In genomic region chr20:1829531-1829930, GRCh38 we compare ENCODE assay signal across 21 cellular contexts.
DNase-seq lines count a peak whose midpoint lies in the region; ATAC-seq and TF ChIP-seq lines count a peak whose summit lies in the region.
"Had no signal": no experiment of that assay in that cellular context is flagged by ENCODE, and none has a peak within 500 bp of the region (broad histone marks: within the 10 kb centered on the region; RNA-seq: fewer than 3 reads in every experiment).

No MANE protein-coding gene starts in this region.

- no peaks in the 10 kb centered on the region for H3K79me2 ChIP-seq in osteoblast (ENCODE audit: insufficient read depth, low read length)

- no peak overlapping the region for H3K4me3 ChIP-seq in BLaER1 treated with 17β-estradiol and CSF1 and Interleukin-3, amounts not matched to agents 10 nM and 100 nM
- H3K4me3 ChIP-seq in HEK293 (ENCODE audit: low read depth, low read length), result no peak overlapping the region
- H3K4me3 ChIP-seq in osteoblast (ENCODE audit: insufficient read depth, low read length), result no peak overlapping the region
- H3K4me3 ChIP-seq: HAP-1, ovary, testis had no signal

- peaks cover 0 to 6% (median 3%) of the 10 kb centered on the region in 11 experiments; a peak in 7 of 22 replicates for H3K9me3 ChIP-seq in BLaER1 treated with 17β-estradiol and CSF1 and Interleukin-3, amounts not matched to agents 10 nM and 100 nM (replicated peaks in 1 of 11)
- H3K9me3 ChIP-seq in HEK293 (ENCODE audit: control insufficient read depth, insufficient read depth, low read depth, low read length), result no peaks in the 10 kb centered on the region
- H3K9me3 ChIP-seq in osteoblast (ENCODE audit: low read depth, low read length), result no peaks in the 10 kb centered on the region
- H3K9me3 ChIP-seq: HAP-1, ovary, testis had no signal

- ATAC-seq in HG03378 (IDR thresholded peaks at IDR 0.05; ENCODE audit: unreplicated experiment) (no peak), HG03159 (IDR thresholded peaks at IDR 0.05; ENCODE audit: unreplicated experiment) (no peak)
- ATAC-seq: sciatic nerve had no signal

- CTCF ChIA-PET in HEK293 (lab: Yijun Ruan, JAX), result interaction anchor here (0.6 kb wide), 1 partner anchor 802 kb away, joined by 3 read pairs; no protein-coding TSS in a partner anchor

- TF ChIP-seq CTCF in HEK293 (tag by site-specific recombination; IDR thresholded peaks at IDR 0.05), result no peak
- no peak for TF ChIP-seq CTCF in osteoblast (IDR thresholded peaks at IDR 0.05; ENCODE audit: extremely low read depth, low read depth, low read length)

- peak; percentile 28 for DNase-seq in dermis blood vessel endothelial cell
- no peak for DNase-seq in osteoblast (ENCODE audit: insufficient read length, low spot score, missing footprints)
- no peak for DNase-seq in stimulated activated CD4-positive, alpha-beta T cell treated with anti-CD3 and anti-CD28 coated beads, Interleukin-4, amount 100 ng/mL, for 4 hours
- DNase-seq: activated CD4-positive, CD25-positive, alpha-beta regulatory T cell treated with anti-CD3 and anti-CD28 coated beads, Interleukin-2, amount 50 U/mL, for 72 hours; activated naive CD4-positive, alpha-beta T cell; activated T-cell treated with anti-CD3 and anti-CD28 coated beads, Interleukin-2, amount 50 U/mL, for 1 hour; central memory CD4-positive, alpha-beta T cell; effector CD4-positive, alpha-beta T cell; naive B cell; NCI-H1092 treated with DMSO at 0.1 percent for 48 hours; NCI-H2081; OCI-M1; SIG-M5 had no signal

- H4K20me1 ChIP-seq in BLaER1 treated with 17β-estradiol and CSF1 and Interleukin-3, amounts not matched to agents 10 nM and 100 nM, result peaks cover 0 to 17% (median 0%) of the 10 kb centered on the region in 11 experiments; a peak in 2 of 22 replicates
- no peaks in the 10 kb centered on the region for H4K20me1 ChIP-seq in osteoblast (ENCODE audit: insufficient read depth, low read length)

- peaks cover 0 to 10% (median under 1%) of the 10 kb centered on the region in 11 experiments; a peak in 5 of 22 replicates for H3K27me3 ChIP-seq in BLaER1 treated with 17β-estradiol and CSF1 and Interleukin-3, amounts not matched to agents 10 nM and 100 nM
- H3K27me3 ChIP-seq in osteoblast (ENCODE audit: insufficient read depth, low read length), result no peaks in the 10 kb centered on the region
- H3K27me3 ChIP-seq: ovary, testis had no signal

- peaks cover 37 to 98% (median 62%) of the 10 kb centered on the region in 10 experiments for H3K4me1 ChIP-seq in BLaER1 treated with 17β-estradiol and CSF1 and Interleukin-3, amounts not matched to agents 10 nM and 100 nM
- H3K4me1 ChIP-seq in HEK293 (ENCODE audit: control insufficient read depth, insufficient read depth, low read length) (no peaks in the 10 kb centered on the region), osteoblast (ENCODE audit: insufficient read depth, low read length) (peaks cover 35% of the 10 kb centered on the region)
- H3K4me1 ChIP-seq: HAP-1 had no signal

- H3K9ac ChIP-seq in BLaER1 treated with 17β-estradiol and CSF1 and Interleukin-3, amounts not matched to agents 10 nM and 100 nM, result 0 out of 22 replicates have a peak overlapping the region, but pooled peaks of 1 of the 11 experiments have one; percentile 9

- peak overlapping the region; percentile 35 for H2AFZ ChIP-seq in osteoblast (ENCODE audit: low read length)

- peak overlapping the region in 1 of 11 experiments; percentile 5; a peak in 1 of 22 replicates for H3K27ac ChIP-seq in BLaER1 treated with 17β-estradiol and CSF1 and Interleukin-3, amounts not matched to agents 10 nM and 100 nM
- H3K27ac ChIP-seq in HEK293 (ENCODE audit: extremely low read depth, low read depth, low read length) (no peak overlapping the region), osteoblast (ENCODE audit: low read depth, low read length) (peak overlapping the region; percentile 81)
- H3K27ac ChIP-seq: ovary had no signal

- H3K36me3 ChIP-seq in BLaER1 treated with 17β-estradiol and CSF1 and Interleukin-3, amounts not matched to agents 10 nM and 100 nM, result no peaks in the 10 kb centered on the region
- H3K36me3 ChIP-seq in HEK293 (ENCODE audit: control insufficient read depth in 2 of 2, insufficient read depth in 1 of 2, low read length in 2 of 2) (no peaks in the 10 kb centered on the region), osteoblast (ENCODE audit: insufficient read depth, low read length) (no peaks in the 10 kb centered on the region)
- H3K36me3 ChIP-seq: HAP-1, ovary had no signal

- H3K4me2 ChIP-seq in BLaER1 treated with 17β-estradiol and CSF1 and Interleukin-3, amounts not matched to agents 10 nM and 100 nM, result peak overlapping the region; percentile 77 to 92 (median 86)
- no peak overlapping the region for H3K4me2 ChIP-seq in osteoblast (ENCODE audit: insufficient read depth, low read length)

- POLR2A ChIA-PET in HEK293 (lab: Yijun Ruan, JAX), result no interaction called here

TF ChIP-seq in HEK293, 187 proteins besides CTCF, POLR2A, EP300 and RAD21:
- peak; percentile 30; the same call in 1 of the 2 replicates for TF ChIP-seq ZIC2 (tag by site-specific recombination; IDR thresholded peaks at IDR 0.05)
- TF ChIP-seq ZNF148 (tag by site-specific recombination; IDR thresholded peaks at IDR 0.05; ENCODE audit: borderline replicate concordance), result no peak
